In genomic region chr2:168244318-168244717, GRCh38 we compare ENCODE assay signal across 8 cellular contexts. TPM values are rescaled to one million over a fixed set of nuclear protein-coding genes. Genes with fewer than 3 reads are reported as not detected.
DNase-seq lines count a peak whose midpoint lies in the region; ATAC-seq and TF ChIP-seq lines count a peak whose summit lies in the region.

No MANE protein-coding gene starts in this region.

- no peaks in the 10 kb centered on the region for H3K27me3 ChIP-seq in CD8-positive, alpha-beta memory T cell (ENCODE audit: insufficient read depth, low read length, poor library complexity, severe bottlenecking)
- no peaks in the 10 kb centered on the region for H3K27me3 ChIP-seq in hepatocyte

- H3K27me3 Mint-ChIP-seq in CD8-positive, alpha-beta memory T cell: peaks cover 0 to 4% of the 10 kb centered on the region in 2 donors
- H3K27me3 Mint-ChIP-seq in activated CD4-positive, alpha-beta memory T cell treated with anti-CD3 and anti-CD28 coated beads for 36 hours: no peaks in the 10 kb centered on the region

- no peak for ATAC-seq in HG02571 (IDR thresholded peaks at IDR 0.05; ENCODE audit: unreplicated experiment)

- no peaks in the 10 kb centered on the region for H3K9me3 Mint-ChIP-seq in CD8-positive, alpha-beta memory T cell
- H3K9me3 Mint-ChIP-seq in activated CD4-positive, alpha-beta memory T cell treated with anti-CD3 and anti-CD28 coated beads for 36 hours: no peaks in the 10 kb centered on the region

- CTCF ChIA-PET in CD8-positive, alpha-beta memory T cell (lab: Charles Lee): no interaction called here
- CTCF ChIA-PET in activated CD4-positive, alpha-beta memory T cell treated with anti-CD3 and anti-CD28 coated beads for 36 hours (lab: Charles Lee): interaction anchor here (1.7 kb wide), 1 partner anchor 33 kb away, joined by 5 read pairs; no protein-coding TSS in a partner anchor

- peaks cover 38 to 43% (median 43%) of the 10 kb centered on the region in 3 donors for H3K4me1 Mint-ChIP-seq in CD8-positive, alpha-beta memory T cell
- H3K4me1 Mint-ChIP-seq in activated CD4-positive, alpha-beta memory T cell treated with anti-CD3 and anti-CD28 coated beads for 36 hours (ENCODE audit: low read depth): peaks cover 38% of the 10 kb centered on the region

- no peak for TF ChIP-seq CTCF in hepatocyte (IDR thresholded peaks at IDR 0.05; ENCODE audit: poor library complexity)

- no peaks in the 10 kb centered on the region for H3K36me3 ChIP-seq in CD8-positive, alpha-beta memory T cell (ENCODE audit: insufficient read depth, low read length)
- H3K36me3 ChIP-seq in hepatocyte (replicated peaks; ENCODE audit: insufficient read depth, low read depth): no peaks in the 10 kb centered on the region

- peak; percentile 16 to 60 (median 35) for DNase-seq in CD8-positive, alpha-beta memory T cell
- peak; percentile 51 for DNase-seq in NCI-H2081 treated with DMSO at 0.1 percent for 48 hours (lab: John Stamatoyannopoulos, UW)
- DNase-seq in activated CD4-positive, alpha-beta memory T cell treated with anti-CD3 and anti-CD28 coated beads for 36 hours: peak; percentile 82
- DNase-seq in hepatocyte (ENCODE audit: low spot score): peak; percentile 43
- DNase-seq in stimulated activated naive CD4-positive, alpha-beta T cell treated with Interleukin-2 at 50 U/mL for 16 hours (lab: John Stamatoyannopoulos, UW): peak; percentile 43
- no peak for DNase-seq in head of caudate nucleus
- DNase-seq in posterior cingulate gyrus: no peak

- peak overlapping the region; percentile 85 for H3K4me2 ChIP-seq in hepatocyte

- peaks cover 0 to 4% (median 0%) of the 10 kb centered on the region in 3 donors for H3K36me3 Mint-ChIP-seq in CD8-positive, alpha-beta memory T cell
- peaks cover 7% of the 10 kb centered on the region for H3K36me3 Mint-ChIP-seq in activated CD4-positive, alpha-beta memory T cell treated with anti-CD3 and anti-CD28 coated beads for 36 hours

- no peaks in the 10 kb centered on the region for H3K9me3 ChIP-seq in CD8-positive, alpha-beta memory T cell (ENCODE audit: low read length)
- no peaks in the 10 kb centered on the region for H3K9me3 ChIP-seq in hepatocyte (ENCODE audit: low read depth)

- H4K20me1 ChIP-seq in hepatocyte (ENCODE audit: insufficient read depth, poor library complexity, severe bottlenecking): peaks cover 24% of the 10 kb centered on the region

- 56% methylated on average over 8 of the region's 8 CpGs for WGBS in hepatocyte (ENCODE audit: low lambda C conversion rate, missing lambda C conversion rate)

- intact Hi-C loops in activated CD4-positive, alpha-beta memory T cell treated with anti-CD3 and anti-CD28 coated beads for 36 hours (cut with micrococcal nuclease): loop anchor here (1.0 to 10.0 kb wide), 9 partner anchors 10 to 510 kb away; no protein-coding TSS in a partner anchor
- intact Hi-C loops in head of caudate nucleus (cut with DNase I) (no loop called here), posterior cingulate gyrus (cut with DNase I) (loop anchor here (10.0 kb wide), 1 partner anchor 60 kb away; no protein-coding TSS in a partner anchor)

- no peaks in the 10 kb centered on the region for H3K9me2 ChIP-seq in hepatocyte (replicated peaks; ENCODE audit: insufficient read depth)

- peaks cover 74% of the 10 kb centered on the region for H3K79me2 ChIP-seq in hepatocyte

- H3K4me1 ChIP-seq in CD8-positive, alpha-beta memory T cell (ENCODE audit: insufficient read depth, low read length): peaks cover 63% of the 10 kb centered on the region
- H3K4me1 ChIP-seq in hepatocyte (ENCODE audit: insufficient read depth): peaks cover 54% of the 10 kb centered on the region

- peak overlapping the region; percentile 76 to 93 (median 91) for H3K4me3 Mint-ChIP-seq in CD8-positive, alpha-beta memory T cell
- peak overlapping the region; percentile 80 for H3K4me3 Mint-ChIP-seq in activated CD4-positive, alpha-beta memory T cell treated with anti-CD3 and anti-CD28 coated beads for 36 hours

- H2AFZ ChIP-seq in hepatocyte: no peak overlapping the region

- no peak overlapping the region for H3K27ac ChIP-seq in CD8-positive, alpha-beta memory T cell (ENCODE audit: low read depth, low read length)
- H3K27ac ChIP-seq in hepatocyte: peak overlapping the region; percentile 59

- POLR2A ChIA-PET in CD8-positive, alpha-beta memory T cell (lab: Charles Lee): no interaction called here
- POLR2A ChIA-PET in activated CD4-positive, alpha-beta memory T cell treated with anti-CD3 and anti-CD28 coated beads for 36 hours (lab: Charles Lee): interaction anchor here (1.1 to 1.2 kb wide), 2 partner anchors 32 to 33 kb away, joined by 7 to 8 read pairs; no protein-coding TSS in a partner anchor

- H3K27ac Mint-ChIP-seq in CD8-positive, alpha-beta memory T cell: peak overlapping the region; percentile 80 to 97 (median 93)
- peak overlapping the region; percentile 88 for H3K27ac Mint-ChIP-seq in activated CD4-positive, alpha-beta memory T cell treated with anti-CD3 and anti-CD28 coated beads for 36 hours

- H3K4me3 ChIP-seq in CD8-positive, alpha-beta memory T cell (ENCODE audit: low read length): no peak overlapping the region
- no peak overlapping the region for H3K4me3 ChIP-seq in hepatocyte

RNA-seq across cellular contexts. Expression of gene STK39, which starts 3.1 kb away (rescaled TPM):
- total RNA-seq in CD8-positive, alpha-beta memory T cell: 10 to 100 TPM; 25.7 to 28.3 TPM
- polyA plus RNA-seq in CD8-positive, alpha-beta memory T cell: 11.2 TPM
- total RNA-seq in activated CD4-positive, alpha-beta memory T cell treated with anti-CD3 and anti-CD28 coated beads for 36 hours: 10 to 100 TPM; 53.8 to 55.4 TPM
- 35.4 and 39.4 TPM in 2 replicates for total RNA-seq in hepatocyte
- polyA plus RNA-seq in hepatocyte: 26.5 and 26.9 TPM in 2 replicates

Comparison
In these comparisons a context has a peak if more than half of its experiments do, and no peak if none do; other contexts are left out.
1. DNase-seq: peak in CD8-positive, alpha-beta memory T cell (5 of 5), NCI-H2081 treated with DMSO at 0.1 percent for 48 hours (single experiment), activated CD4-positive, alpha-beta memory T cell treated with anti-CD3 and anti-CD28 coated beads for 36 hours (single experiment), hepatocyte (single experiment) and stimulated activated naive CD4-positive, alpha-beta T cell treated with Interleukin-2 at 50 U/mL for 16 hours (single experiment); none in head of caudate nucleus (0 of 42) and posterior cingulate gyrus (0 of 10).